Comparison of ENCODE assay signal across 2 cellular contexts in genomic region chr3:56654460-56654859, GRCh38.
TF ChIP-seq lines count a peak whose summit lies in the region.

No MANE protein-coding gene starts in this region.

TF ChIP-seq in WTC11, 78 proteins besides CTCF, POLR2A, EP300 and RAD21 (continued from another document):
- TF ChIP-seq CDX4 (CRISPR knock-in tag; IDR thresholded peaks at IDR 0.05; ENCODE audit: borderline replicate concordance) (no peak), E2F5 (CRISPR knock-in tag; IDR thresholded peaks at IDR 0.05) (no peak), ZNF396 (CRISPR knock-in tag; IDR thresholded peaks at IDR 0.05; ENCODE audit: borderline replicate concordance) (no peak), ZMAT4 (CRISPR knock-in tag; IDR thresholded peaks at IDR 0.05) (no peak)
- TF ChIP-seq, protein P1, sequence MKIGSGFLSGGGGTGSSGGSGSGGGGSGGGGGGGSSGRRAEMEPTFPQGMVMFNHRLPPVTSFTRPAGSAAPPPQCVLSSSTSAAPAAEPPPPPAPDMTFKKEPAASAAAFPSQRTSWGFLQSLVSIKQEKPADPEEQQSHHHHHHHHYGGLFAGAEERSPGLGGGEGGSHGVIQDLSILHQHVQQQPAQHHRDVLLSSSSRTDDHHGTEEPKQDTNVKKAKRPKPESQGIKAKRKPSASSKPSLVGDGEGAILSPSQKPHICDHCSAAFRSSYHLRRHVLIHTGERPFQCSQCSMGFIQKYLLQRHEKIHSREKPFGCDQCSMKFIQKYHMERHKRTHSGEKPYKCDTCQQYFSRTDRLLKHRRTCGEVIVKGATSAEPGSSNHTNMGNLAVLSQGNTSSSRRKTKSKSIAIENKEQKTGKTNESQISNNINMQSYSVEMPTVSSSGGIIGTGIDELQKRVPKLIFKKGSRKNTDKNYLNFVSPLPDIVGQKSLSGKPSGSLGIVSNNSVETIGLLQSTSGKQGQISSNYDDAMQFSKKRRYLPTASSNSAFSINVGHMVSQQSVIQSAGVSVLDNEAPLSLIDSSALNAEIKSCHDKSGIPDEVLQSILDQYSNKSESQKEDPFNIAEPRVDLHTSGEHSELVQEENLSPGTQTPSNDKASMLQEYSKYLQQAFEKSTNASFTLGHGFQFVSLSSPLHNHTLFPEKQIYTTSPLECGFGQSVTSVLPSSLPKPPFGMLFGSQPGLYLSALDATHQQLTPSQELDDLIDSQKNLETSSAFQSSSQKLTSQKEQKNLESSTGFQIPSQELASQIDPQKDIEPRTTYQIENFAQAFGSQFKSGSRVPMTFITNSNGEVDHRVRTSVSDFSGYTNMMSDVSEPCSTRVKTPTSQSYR (CRISPR knock-in tag; IDR thresholded peaks at IDR 0.05), result no peak
- TF ChIP-seq, protein P2, sequence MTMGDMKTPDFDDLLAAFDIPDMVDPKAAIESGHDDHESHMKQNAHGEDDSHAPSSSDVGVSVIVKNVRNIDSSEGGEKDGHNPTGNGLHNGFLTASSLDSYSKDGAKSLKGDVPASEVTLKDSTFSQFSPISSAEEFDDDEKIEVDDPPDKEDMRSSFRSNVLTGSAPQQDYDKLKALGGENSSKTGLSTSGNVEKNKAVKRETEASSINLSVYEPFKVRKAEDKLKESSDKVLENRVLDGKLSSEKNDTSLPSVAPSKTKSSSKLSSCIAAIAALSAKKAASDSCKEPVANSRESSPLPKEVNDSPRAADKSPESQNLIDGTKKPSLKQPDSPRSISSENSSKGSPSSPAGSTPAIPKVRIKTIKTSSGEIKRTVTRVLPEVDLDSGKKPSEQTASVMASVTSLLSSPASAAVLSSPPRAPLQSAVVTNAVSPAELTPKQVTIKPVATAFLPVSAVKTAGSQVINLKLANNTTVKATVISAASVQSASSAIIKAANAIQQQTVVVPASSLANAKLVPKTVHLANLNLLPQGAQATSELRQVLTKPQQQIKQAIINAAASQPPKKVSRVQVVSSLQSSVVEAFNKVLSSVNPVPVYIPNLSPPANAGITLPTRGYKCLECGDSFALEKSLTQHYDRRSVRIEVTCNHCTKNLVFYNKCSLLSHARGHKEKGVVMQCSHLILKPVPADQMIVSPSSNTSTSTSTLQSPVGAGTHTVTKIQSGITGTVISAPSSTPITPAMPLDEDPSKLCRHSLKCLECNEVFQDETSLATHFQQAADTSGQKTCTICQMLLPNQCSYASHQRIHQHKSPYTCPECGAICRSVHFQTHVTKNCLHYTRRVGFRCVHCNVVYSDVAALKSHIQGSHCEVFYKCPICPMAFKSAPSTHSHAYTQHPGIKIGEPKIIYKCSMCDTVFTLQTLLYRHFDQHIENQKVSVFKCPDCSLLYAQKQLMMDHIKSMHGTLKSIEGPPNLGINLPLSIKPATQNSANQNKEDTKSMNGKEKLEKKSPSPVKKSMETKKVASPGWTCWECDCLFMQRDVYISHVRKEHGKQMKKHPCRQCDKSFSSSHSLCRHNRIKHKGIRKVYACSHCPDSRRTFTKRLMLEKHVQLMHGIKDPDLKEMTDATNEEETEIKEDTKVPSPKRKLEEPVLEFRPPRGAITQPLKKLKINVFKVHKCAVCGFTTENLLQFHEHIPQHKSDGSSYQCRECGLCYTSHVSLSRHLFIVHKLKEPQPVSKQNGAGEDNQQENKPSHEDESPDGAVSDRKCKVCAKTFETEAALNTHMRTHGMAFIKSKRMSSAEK (CRISPR knock-in tag; IDR thresholded peaks at IDR 0.05; ENCODE audit: borderline replicate concordance), result no peak

TF ChIP-seq in HEK293T, 16 proteins besides CTCF, POLR2A, EP300 and RAD21 (continued from another document):
- TF ChIP-seq FOXK2 (IDR thresholded peaks at IDR 0.05), result no peak
- no peak for TF ChIP-seq ELF4 (IDR thresholded peaks at IDR 0.05)
- TF ChIP-seq SUZ12 (IDR thresholded peaks at IDR 0.05), result no peak
- no peak for TF ChIP-seq FOXA1 (IDR thresholded peaks at IDR 0.05)
- TF ChIP-seq LEF1 (IDR thresholded peaks at IDR 0.05; ENCODE audit: borderline replicate concordance), result no peak
- TF ChIP-seq BHLHE40 (IDR thresholded peaks at IDR 0.05; ENCODE audit: borderline replicate concordance), result no peak
- no peak for TF ChIP-seq HDGF (IDR thresholded peaks at IDR 0.05; ENCODE audit: borderline replicate concordance)
- no peak for TF ChIP-seq TARDBP (IDR thresholded peaks at IDR 0.05)
